8 cellular contexts compared by ENCODE assay signal in the genomic region with DNA sequence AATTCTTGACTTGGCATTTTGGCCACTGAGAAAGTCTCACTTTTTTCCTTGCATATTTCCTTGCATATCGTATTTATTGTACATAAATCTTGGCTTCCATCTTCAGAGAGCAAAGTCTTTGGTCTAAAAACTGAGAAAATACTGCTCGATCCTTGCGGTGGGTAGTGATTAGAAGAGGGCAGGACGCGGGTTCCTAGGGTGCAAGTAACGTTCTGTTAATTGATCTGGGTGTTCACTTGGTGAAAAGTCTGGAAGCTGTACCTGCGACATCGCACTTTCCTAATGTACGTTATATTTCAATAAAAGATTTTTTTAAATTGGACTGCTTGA. TPM values are rescaled to one million over a fixed set of nuclear protein-coding genes. Genes with fewer than 3 reads are reported as not detected.
DNase-seq lines count a peak whose midpoint lies in the region; ATAC-seq and TF ChIP-seq lines count a peak whose summit lies in the region.

No MANE protein-coding gene starts in this region.

- H3K4me3 ChIP-seq in DND-41 (ENCODE audit: low read depth in 1 of 2, low read length in 2 of 2), result peak overlapping the region in 1 of 2 experiments; percentile 76; a peak in 2 of 4 replicates
- H3K4me3 ChIP-seq in HL-60 (replicated peaks; ENCODE audit: insufficient read depth, low read length), result no peak overlapping the region
- peak overlapping the region; percentile 63 for H3K4me3 ChIP-seq in osteoblast (ENCODE audit: insufficient read depth, low read length)

- H3K4me2 ChIP-seq in DND-41 (ENCODE audit: insufficient read depth, low read length) (peak overlapping the region; percentile 60), osteoblast (ENCODE audit: insufficient read depth, low read length) (peak overlapping the region; percentile 94)

- H4K20me1 ChIP-seq in DND-41 (ENCODE audit: insufficient read depth, low read length) (peaks cover 32% of the 10 kb centered on the region), osteoblast (ENCODE audit: insufficient read depth, low read length) (peaks cover 2% of the 10 kb centered on the region)

- H3K79me2 ChIP-seq in DND-41 (ENCODE audit: insufficient read depth, low read length) (peaks cover 41% of the 10 kb centered on the region), osteoblast (ENCODE audit: insufficient read depth, low read length) (peaks cover 37% of the 10 kb centered on the region)

- peak overlapping the region; percentile 85 for H3K27ac ChIP-seq in DND-41 (ENCODE audit: low read length)
- peak overlapping the region; percentile 69 for H3K27ac ChIP-seq in HL-60 (replicated peaks)
- peak overlapping the region; percentile 67 for H3K27ac ChIP-seq in caudate nucleus (ENCODE audit: low read depth, low read length)
- peak overlapping the region; percentile 95 for H3K27ac ChIP-seq in osteoblast (ENCODE audit: low read depth, low read length)

- ATAC-seq in DND-41 (ENCODE audit: insufficient read depth, low read depth) (no peak), GM18861 (IDR thresholded peaks at IDR 0.05; ENCODE audit: unreplicated experiment) (no peak), HG03432 (IDR thresholded peaks at IDR 0.05; ENCODE audit: unreplicated experiment) (no peak)

- TF ChIP-seq CTCF in DND-41 (IDR thresholded peaks at IDR 0.05; ENCODE audit: borderline replicate concordance, extremely low read depth, low read length, poor library complexity, severe bottlenecking) (no peak), HL-60 (IDR thresholded peaks at IDR 0.05; ENCODE audit: insufficient read depth, low read length) (no peak), osteoblast (IDR thresholded peaks at IDR 0.05; ENCODE audit: extremely low read depth, low read depth, low read length) (no peak)

- peak overlapping the region; percentile 46 for H3K9ac ChIP-seq in DND-41 (ENCODE audit: low read depth, low read length)

- DNase-seq in DND-41 (no peak), HL-60 (ENCODE audit: low read depth in 1 of 2, low spot score in 1 of 2) (no peak), caudate nucleus (lab: John Stamatoyannopoulos, UW) (no peak), osteoblast (ENCODE audit: insufficient read length, low spot score, missing footprints) (no peak), NCI-H146 treated with DMSO at 0.1 percent for 48 hours (lab: John Stamatoyannopoulos, UW; ENCODE audit: unreplicated experiment) (no peak)
- no peak for DNase-seq in NK-92 treated with Interleukin-12 subunit alpha and Interleukin-12 subunit beta, amount 100 ng/mL, for 24 hours (lab: John Stamatoyannopoulos, UW)

- H2AFZ ChIP-seq in DND-41 (ENCODE audit: low read depth, low read length) (peak overlapping the region; percentile 17), osteoblast (ENCODE audit: low read length) (peak overlapping the region; percentile 85)

- H3K9me3 ChIP-seq in DND-41 (ENCODE audit: insufficient read depth, low read length, severe bottlenecking) (no peaks in the 10 kb centered on the region), osteoblast (ENCODE audit: low read depth, low read length) (no peaks in the 10 kb centered on the region)

- no peaks in the 10 kb centered on the region for H3K27me3 ChIP-seq in DND-41 (ENCODE audit: insufficient read depth, low read length, poor library complexity)
- H3K27me3 ChIP-seq in HL-60 (ENCODE audit: insufficient read depth, poor library complexity, severe bottlenecking), result no peaks in the 10 kb centered on the region
- H3K27me3 ChIP-seq in osteoblast (ENCODE audit: insufficient read depth, low read length), result no peaks in the 10 kb centered on the region

- H3K4me1 ChIP-seq in DND-41 (ENCODE audit: insufficient read depth, low read length), result peaks cover 50% of the 10 kb centered on the region
- H3K4me1 ChIP-seq in osteoblast (ENCODE audit: insufficient read depth, low read length), result peaks cover 42% of the 10 kb centered on the region

- peaks cover 38% of the 10 kb centered on the region for H3K36me3 ChIP-seq in DND-41 (ENCODE audit: insufficient read depth, low read length)
- peaks cover 4% of the 10 kb centered on the region for H3K36me3 ChIP-seq in osteoblast (ENCODE audit: insufficient read depth, low read length)

RNA-seq across cellular contexts. Expression of a gene that starts 0.8 kb away (rescaled TPM):
- total RNA-seq in osteoblast, result 3.8 and 5.1 TPM in 2 replicates

RNA-seq across cellular contexts. Expression of a gene that starts 24.1 kb away (rescaled TPM):
- total RNA-seq in osteoblast, result 0.29 and 0.36 TPM in 2 replicates

RNA-seq across cellular contexts. Expression of a gene that starts 43.7 kb away (rescaled TPM):
- 2.9 and 3.6 TPM in 2 replicates for total RNA-seq in osteoblast
